Comparison of ENCODE assay signal across 8 cellular contexts in genomic region chr6:3208096-3208774, GRCh38. TPM values are rescaled to one million over a fixed set of nuclear protein-coding genes. Genes with fewer than 3 reads are reported as not detected.
DNase-seq lines count a peak whose midpoint lies in the region; ATAC-seq and TF ChIP-seq lines count a peak whose summit lies in the region.

No MANE protein-coding gene starts in this region.

- no peaks in the 10 kb centered on the region for H4K20me1 ChIP-seq in neural progenitor cell (ENCODE audit: low read depth)

- peak overlapping the region; percentile 10 for H3K27ac Mint-ChIP-seq in Caco-2 (ENCODE audit: unreplicated experiment)
- peak overlapping the region; percentile 15 for H3K27ac Mint-ChIP-seq in neural progenitor cell

- H3K4me3 ChIP-seq in Caco-2 (ENCODE audit: low read depth, low read length), result no peak overlapping the region
- no peak overlapping the region for H3K4me3 ChIP-seq in cardiac fibroblast (replicated peaks in 1 of 2; ENCODE audit: low read depth in 2 of 2, low read length in 2 of 2)
- H3K4me3 ChIP-seq in neural progenitor cell, result no peak overlapping the region

- H3K4me3 Mint-ChIP-seq in Caco-2 (ENCODE audit: unreplicated experiment) (no peak overlapping the region), neural progenitor cell (no peak overlapping the region)

- H3K27me3 Mint-ChIP-seq in Caco-2 (ENCODE audit: insufficient read depth, unreplicated experiment) (no peaks in the 10 kb centered on the region), neural progenitor cell (ENCODE audit: insufficient read depth, low read depth) (peaks cover 3% of the 10 kb centered on the region)

- no peaks in the 10 kb centered on the region for H3K79me2 ChIP-seq in neural progenitor cell (ENCODE audit: low read depth)

- no peaks in the 10 kb centered on the region for H3K9me3 Mint-ChIP-seq in Caco-2 (ENCODE audit: unreplicated experiment)
- H3K9me3 Mint-ChIP-seq in neural progenitor cell, result peaks cover 14% of the 10 kb centered on the region

- DNase-seq in Caco-2, result no peak
- peak; percentile 93 for DNase-seq in LHCN-M2 (ENCODE audit: low read depth)
- DNase-seq in cardiac fibroblast (ENCODE audit: low read depth in 2 of 2), result peak; percentile 73 to 95
- DNase-seq in neural progenitor cell (ENCODE audit: low spot score), result no peak
- no peak for DNase-seq in RPMI8226
- no peak for DNase-seq in COR-L47 (lab: John Stamatoyannopoulos, UW)

- H3K27me3 ChIP-seq in Caco-2 (replicated peaks; ENCODE audit: control insufficient read depth, insufficient read depth, low read length) (no peaks in the 10 kb centered on the region), neural progenitor cell (no peaks in the 10 kb centered on the region)

- H2AFZ ChIP-seq in neural progenitor cell (replicated peaks), result peak overlapping the region; percentile 73

- H3K4me1 Mint-ChIP-seq in Caco-2 (ENCODE audit: low read depth, unreplicated experiment) (peaks cover 14% of the 10 kb centered on the region), neural progenitor cell (peaks cover 31% of the 10 kb centered on the region)

- H3K36me3 Mint-ChIP-seq in Caco-2 (ENCODE audit: insufficient read depth, unreplicated experiment) (no peaks in the 10 kb centered on the region), neural progenitor cell (peaks cover 3% of the 10 kb centered on the region)

- no peak overlapping the region for H3K27ac ChIP-seq in neural progenitor cell

- BruUV-seq in Caco-2 (replicated peaks; lab: Mats Ljungman, UMichigan), result no TSS peak

- H3F3A ChIP-seq in neural progenitor cell (ENCODE audit: low read depth), result peaks cover 26% of the 10 kb centered on the region

- H3K4me1 ChIP-seq in Caco-2 (0 out of 2 replicates have a peak, but pooled peaks cover 6% of the 10 kb centered on the region), neural progenitor cell (peaks cover 17% of the 10 kb centered on the region)

- no peak for TF ChIP-seq CTCF in Caco-2 (IDR thresholded peaks at IDR 0.05; ENCODE audit: insufficient read depth in 1 of 2, low read depth in 1 of 2, low read length in 1 of 2, severe bottlenecking in 1 of 2, unreplicated experiment in 1 of 2)
- TF ChIP-seq CTCF in cardiac fibroblast (IDR thresholded peaks at IDR 0.05; ENCODE audit: low read depth, low read length), result no peak
- no peak for TF ChIP-seq CTCF in neural progenitor cell (IDR thresholded peaks at IDR 0.05)

- POLR2A ChIA-PET in Caco-2 (lab: Charles Lee), result interaction anchor here (1.3 to 1.7 kb wide), 2 partner anchors 45 to 90 kb away, joined by 4 read pairs; partner anchors contain the start of gene BPHL

- H3K4me2 ChIP-seq in neural progenitor cell, result peak overlapping the region; percentile 28

- intact Hi-C loops in Caco-2 (cut with micrococcal nuclease; ENCODE audit: unreplicated experiment), result no loop called here

- no peaks in the 10 kb centered on the region for H3K36me3 ChIP-seq in Caco-2 (ENCODE audit: control insufficient read depth, insufficient read depth, low read length)
- no peaks in the 10 kb centered on the region for H3K36me3 ChIP-seq in neural progenitor cell

- CTCF ChIA-PET in Caco-2 (lab: Charles Lee), result interaction anchor here (1.8 kb wide), 1 partner anchor 51 kb away, joined by 8 read pairs; the partner anchor contains the start of gene TUBB2A

- H3K9ac ChIP-seq in neural progenitor cell, result no peak overlapping the region

- ATAC-seq in GM18861 (IDR thresholded peaks at IDR 0.05; ENCODE audit: unreplicated experiment) (no peak), GM21360 (IDR thresholded peaks at IDR 0.05; ENCODE audit: unreplicated experiment) (no peak)

- H3K9me3 ChIP-seq in Caco-2, result no peaks in the 10 kb centered on the region
- H3K9me3 ChIP-seq in neural progenitor cell (ENCODE audit: low read depth), result no peaks in the 10 kb centered on the region

RNA-seq across cellular contexts. Expression of gene TUBB2B, which starts 19.2 kb away (rescaled TPM):
- total RNA-seq in Caco-2 (2022), result 143 and 150 TPM in 2 replicates
- total RNA-seq in LHCN-M2 (2014; rRNA removed), result 23.3 and 31.3 TPM in 2 replicates
- 58.5 TPM for polyA plus RNA-seq in LHCN-M2 (2012)
- 362 and 762 TPM in 2 replicates for total RNA-seq in neural progenitor cell (ENCODE audit: low replicate concordance)

RNA-seq across cellular contexts. Expression of gene PSMG4, which starts 50.5 kb away (rescaled TPM):
- total RNA-seq in Caco-2 (2022) (20.9 and 21.3 TPM in 2 replicates), LHCN-M2 (2014; rRNA removed) (29.9 and 30.6 TPM in 2 replicates), neural progenitor cell (ENCODE audit: low replicate concordance) (15.2 and 25.3 TPM in 2 replicates)
- polyA plus RNA-seq in LHCN-M2 (2012), result 25.7 TPM

RNA-seq across cellular contexts. Expression of gene TUBB2A, which starts 50.9 kb away (rescaled TPM):
- total RNA-seq in Caco-2 (2022) (89.8 and 90.7 TPM in 2 replicates), LHCN-M2 (2014; rRNA removed) (197 TPM in 2 replicates), neural progenitor cell (ENCODE audit: low replicate concordance) (57.9 and 117 TPM in 2 replicates)
- 380 TPM for polyA plus RNA-seq in LHCN-M2 (2012)

Comparison
In these comparisons a context has a peak if more than half of its experiments do, and no peak if none do; other contexts are left out.
1. DNase-seq: peak in LHCN-M2 (single experiment) and cardiac fibroblast (2 of 2); none in Caco-2 (0 of 2), neural progenitor cell (single experiment), RPMI8226 (single experiment) and COR-L47 (single experiment).